In genomic region chr20:38311100-38311499, GRCh38 we compare ENCODE assay signal across 26 cellular contexts. TPM values are rescaled to one million over a fixed set of nuclear protein-coding genes. Genes with fewer than 3 reads are reported as not detected.
"Had no signal": no experiment of that assay in that cellular context is flagged by ENCODE, and none has a peak within 500 bp of the region (broad histone marks: within the 10 kb centered on the region; RNA-seq: fewer than 3 reads in every experiment).

No MANE protein-coding gene starts in this region.

- H3K27me3 ChIP-seq: MG63, SJSA1 had no signal

- DNase-seq: IMR-90, Karpas-422, KG1, MG63, NCI-H1092, NCI-H1105 treated with DMSO at 0.1 percent for 48 hours, NCI-H1417 treated with DMSO at 0.1 percent for 48 hours, NCI-H146, NCI-H1694 treated with DMSO at 0.1 percent for 48 hours, NCI-H1930, NCI-H2081, NCI-H2107, NCI-H2171, NCI-H226, NCI-H446, NCI-H510A, NCI-H524 treated with DMSO at 0.1 percent for 48 hours, NCI-H69, NCI-H774, Right ventricle myocardium superior, RPMI8226, SIG-M5 had no signal

- FAIRE-seq: RCC 7860 had no signal

- H3K36me3 ChIP-seq: MG63, SJSA1 had no signal

- H3K9me3 ChIP-seq: SJSA1 had no signal

- H3K27ac ChIP-seq: HL-60, SJSA1, SK-N-MC had no signal

- H3K4me1 ChIP-seq: SJSA1 had no signal

- H3K4me3 ChIP-seq: MG63, SJSA1, SK-N-MC had no signal

RNA-seq across cellular contexts. Expression of gene BPI, which starts 7.1 kb away (rescaled TPM):
- total RNA-seq: IMR-90 had no signal

RNA-seq across cellular contexts. Expression of gene LBP, which starts 35.2 kb away (rescaled TPM):
- total RNA-seq: IMR-90, Right ventricle myocardium superior, SJSA1 had no signal
- polyA plus RNA-seq: IMR-90 had no signal
